ENCODE assay signal across 12 cellular contexts in genomic region chr1:199029855-199030254, GRCh38.
DNase-seq lines count a peak whose midpoint lies in the region; ATAC-seq and TF ChIP-seq lines count a peak whose summit lies in the region.
"Had no signal": no experiment of that assay in that cellular context is flagged by ENCODE, and none has a peak within 500 bp of the region (broad histone marks: within the 10 kb centered on the region; RNA-seq: fewer than 3 reads in every experiment).

No MANE protein-coding gene starts in this region.

- H3K27ac Mint-ChIP-seq in natural killer cell (peak overlapping the region in 1 of 2 donors; percentile 1), endothelial cell (ENCODE audit: unreplicated experiment) (no peak overlapping the region)
- H3K27ac Mint-ChIP-seq: CD4-positive, alpha-beta memory T cell had no signal

- no peak for TF ChIP-seq POLR2A in NB4 (IDR thresholded peaks at IDR 0.05; ENCODE audit: extremely low read depth, insufficient read length)

- no peaks in the 10 kb centered on the region for H3K36me3 ChIP-seq in brain microvascular endothelial cell (replicated peaks)

- peak overlapping the region; percentile 41 for H3K27ac ChIP-seq in brain microvascular endothelial cell

- no peaks in the 10 kb centered on the region for H3K27me3 ChIP-seq in brain microvascular endothelial cell (replicated peaks)

- intact Hi-C loops in natural killer cell (cut with micrococcal nuclease), result no loop called here

- H3K4me3 Mint-ChIP-seq in natural killer cell (no peak overlapping the region), endothelial cell (ENCODE audit: unreplicated experiment) (no peak overlapping the region)
- H3K4me3 Mint-ChIP-seq: CD4-positive, alpha-beta memory T cell had no signal

- TF ChIP-seq CTCF in NB4 (IDR thresholded peaks at IDR 0.05; ENCODE audit: low read depth, low read length) (no peak), brain microvascular endothelial cell (IDR thresholded peaks at IDR 0.05; ENCODE audit: low read depth, low read length, missing control alignments) (no peak), natural killer cell (IDR thresholded peaks at IDR 0.05) (no peak), endothelial cell (IDR thresholded peaks at IDR 0.05; ENCODE audit: unreplicated experiment) (no peak)

- DNase-seq in EH (ENCODE audit: low read depth) (peak; percentile 31), NB4 (ENCODE audit: low read depth) (peak; percentile 36), brain microvascular endothelial cell (peak; percentile 87), natural killer cell (no peak), SKM-1 (lab: John Stamatoyannopoulos, UW; ENCODE audit: unreplicated experiment) (no peak), medulla oblongata (ENCODE audit: extremely low spot score) (no peak), endothelial cell (ENCODE audit: low spot score) (no peak), NCI-H2171 (lab: John Stamatoyannopoulos, UW) (no peak)
- DNase-seq: amygdala; CD4-positive, alpha-beta memory T cell; hippocampal formation; NCI-H510A treated with DMSO at 0.1 percent for 48 hours had no signal

- H3K9me3 Mint-ChIP-seq in natural killer cell, result no peaks in the 10 kb centered on the region
- no peaks in the 10 kb centered on the region for H3K9me3 Mint-ChIP-seq in endothelial cell (ENCODE audit: unreplicated experiment)

- H3K4me1 Mint-ChIP-seq in natural killer cell, result peaks cover 38 to 41% of the 10 kb centered on the region in 2 donors
- no peaks in the 10 kb centered on the region for H3K4me1 Mint-ChIP-seq in endothelial cell (ENCODE audit: unreplicated experiment)

- H3K27me3 Mint-ChIP-seq in natural killer cell (ENCODE audit: low read depth in 2 of 2), result peaks cover 0 to 10% of the 10 kb centered on the region in 2 donors
- peaks cover 2% of the 10 kb centered on the region for H3K27me3 Mint-ChIP-seq in endothelial cell (ENCODE audit: unreplicated experiment)
- H3K27me3 Mint-ChIP-seq: CD4-positive, alpha-beta memory T cell had no signal

- H3K36me3 Mint-ChIP-seq in natural killer cell (no peaks in the 10 kb centered on the region), endothelial cell (ENCODE audit: low read depth, unreplicated experiment) (no peaks in the 10 kb centered on the region)
- H3K36me3 Mint-ChIP-seq: CD4-positive, alpha-beta memory T cell had no signal

- no peak overlapping the region for H3K4me3 ChIP-seq in NB4 (ENCODE audit: low read depth, low read length)
- no peak overlapping the region for H3K4me3 ChIP-seq in brain microvascular endothelial cell (ENCODE audit: low read depth, low read length)

- in situ Hi-C loops in brain microvascular endothelial cell (cut with HindIII; ENCODE audit: low pct_ligation_motif_present, low sequenced_read_pairs), result no loop called here

- peak; percentile 35 to 62 (median 50) for ATAC-seq in natural killer cell

Comparison
In these comparisons a context has a peak if more than half of its experiments do, and no peak if none do; other contexts are left out.
1. DNase-seq: peak in EH (single experiment), NB4 (single experiment) and brain microvascular endothelial cell (single experiment); none in natural killer cell (single experiment), SKM-1 (single experiment), medulla oblongata (single experiment), endothelial cell (single experiment) and NCI-H2171 (single experiment).